1 cellular context compared by ENCODE assay signal in the genomic region with DNA sequence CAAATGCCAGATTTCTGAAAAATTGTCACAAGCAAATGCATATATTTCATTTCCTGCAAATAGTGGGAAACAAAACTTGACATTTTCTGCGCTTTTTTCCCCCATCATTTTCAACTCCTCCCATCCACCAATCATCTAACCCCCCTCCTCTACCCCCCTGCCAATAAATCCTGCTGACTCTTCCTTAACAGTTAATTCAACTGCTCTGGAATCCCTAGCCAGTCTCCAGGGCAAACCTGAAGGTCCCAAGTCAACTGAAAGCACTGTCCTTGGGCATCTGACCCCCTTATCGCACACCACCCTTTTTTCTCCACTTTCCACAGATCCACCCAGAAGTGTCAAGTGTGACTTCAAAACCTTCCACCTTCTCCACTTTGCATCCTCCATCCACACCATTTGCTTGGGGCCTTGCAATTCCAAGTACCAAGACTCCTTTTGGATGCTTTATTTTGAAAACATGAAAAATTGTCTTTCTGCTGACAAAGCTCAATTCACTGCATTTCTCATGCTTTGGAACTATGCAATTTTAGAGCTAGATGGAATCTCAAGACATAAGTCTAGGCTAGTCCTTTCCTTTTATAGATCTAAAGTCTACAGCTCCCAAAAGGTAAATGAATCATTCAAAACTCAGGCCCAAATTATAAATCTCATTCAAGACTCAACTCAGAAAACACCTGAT.
TF ChIP-seq lines count a peak whose summit lies in the region.

No MANE protein-coding gene starts in this region.

TF ChIP-seq in GM23338, 12 proteins besides CTCF, POLR2A, EP300 and RAD21 (continued from another document):
- TF ChIP-seq REST (IDR thresholded peaks at IDR 0.05; ENCODE audit: unreplicated experiment): no peak
- TF ChIP-seq CREB1 (CRISPR knock-in tag; IDR thresholded peaks at IDR 0.05; ENCODE audit: low read depth): no peak
